9 cellular contexts compared by ENCODE assay signal in the genomic region with DNA sequence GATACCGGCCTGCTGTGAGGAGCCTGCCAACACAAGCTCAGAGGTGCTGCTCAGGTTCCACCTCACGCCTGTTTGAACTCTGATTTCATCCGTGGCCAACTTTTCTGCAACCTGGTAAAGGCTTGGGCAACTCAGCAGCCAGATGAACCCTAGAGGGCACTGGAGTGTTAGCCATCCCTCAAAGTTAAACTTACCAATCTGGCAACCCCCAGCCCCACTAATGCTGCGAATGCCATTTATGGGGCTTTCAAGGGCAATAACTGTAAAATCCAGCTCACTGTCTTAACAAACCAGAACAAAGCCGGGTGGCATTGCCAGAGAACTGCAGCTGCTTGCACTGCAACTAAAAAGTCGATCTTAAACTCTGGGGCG.
DNase-seq lines count a peak whose midpoint lies in the region; ATAC-seq, FAIRE-seq and TF ChIP-seq lines count a peak whose summit lies in the region.
"Had no signal": no experiment of that assay in that cellular context is flagged by ENCODE, and none has a peak within 500 bp of the region (broad histone marks: within the 10 kb centered on the region; RNA-seq: fewer than 3 reads in every experiment).

No MANE protein-coding gene starts in this region.

- no peak overlapping the region for H3K18ac ChIP-seq in neuronal stem cell (ENCODE audit: low read length)

- in situ Hi-C loops in G401 (cut with HindIII; ENCODE audit: low sequenced_read_pairs), result no loop called here

- WGBS in neuronal stem cell (ENCODE audit: extremely low coverage in 2 of 2, insufficient read length in 2 of 2, insufficient replicate concordance in 1 of 2), 2 donors, result no CpG with 5 or more reads among the region's 7 CpGs

- no peak overlapping the region for H2BK120ac ChIP-seq in neuronal stem cell (ENCODE audit: low read depth, low read length)

- H4K20me1 ChIP-seq in PC-9 (ENCODE audit: insufficient read depth) (no peaks in the 10 kb centered on the region), endothelial cell of umbilical vein (replicated peaks; ENCODE audit: control insufficient read depth, extremely low read depth, insufficient read depth, low read length) (no peaks in the 10 kb centered on the region)

- H3K9me1 ChIP-seq in endothelial cell of umbilical vein (replicated peaks; ENCODE audit: control insufficient read depth, extremely low read depth, insufficient read depth, low read length), result no peaks in the 10 kb centered on the region

- no peak overlapping the region for H3K23ac ChIP-seq in neuronal stem cell (ENCODE audit: low read depth, low read length, poor library complexity)

- CTCF ChIA-PET in PC-9 (lab: Charles Lee), result no interaction called here
- CTCF ChIA-PET in endothelial cell of umbilical vein (lab: Charles Lee), result interaction anchor here (1.0 to 1.7 kb wide), 2 partner anchors 224 to 710 kb away, joined by 4 read pairs; no protein-coding TSS in a partner anchor

- H3K27me3 ChIP-seq in PC-9 (ENCODE audit: insufficient read depth, low read depth) (no peaks in the 10 kb centered on the region), endothelial cell of umbilical vein (ENCODE audit: control insufficient read depth in 2 of 2, insufficient read depth in 2 of 2, low read length in 2 of 2) (peaks cover 10 to 16% of the 10 kb centered on the region in 2 experiments), neuronal stem cell (ENCODE audit: control insufficient read depth in 3 of 3, insufficient read depth in 3 of 3, low read depth in 1 of 3, low read length in 3 of 3) (no peaks in the 10 kb centered on the region)

- no peak overlapping the region for H3K4me2 ChIP-seq in PC-9
- H3K4me2 ChIP-seq in endothelial cell of umbilical vein (ENCODE audit: insufficient read depth, low read length), result no peak overlapping the region
- no peak overlapping the region for H3K4me2 ChIP-seq in neuronal stem cell (ENCODE audit: insufficient read depth, low read length, poor library complexity, severe bottlenecking)

- no peak overlapping the region for H2AK5ac ChIP-seq in neuronal stem cell (ENCODE audit: low read depth, low read length)

- BruUV-seq in PC-9 (replicated peaks; lab: Mats Ljungman, UMichigan) (no TSS peak), endothelial cell of umbilical vein (replicated peaks; lab: Mats Ljungman, UMichigan) (no TSS peak)

- H4K8ac ChIP-seq in neuronal stem cell (ENCODE audit: low read depth, low read length), result no peak overlapping the region

- no peak for ATAC-seq in GM21390 (IDR thresholded peaks at IDR 0.05; ENCODE audit: unreplicated experiment)
- no peak for ATAC-seq in GM21737 (IDR thresholded peaks at IDR 0.05; ENCODE audit: unreplicated experiment)
- ATAC-seq: foreskin keratinocyte had no signal

- H3K14ac ChIP-seq in neuronal stem cell (ENCODE audit: low read length), result no peak overlapping the region

- H3K4me1 ChIP-seq in PC-9 (replicated peaks; ENCODE audit: insufficient read depth) (peaks cover 15% of the 10 kb centered on the region), endothelial cell of umbilical vein (ENCODE audit: control insufficient read depth, extremely low read depth, insufficient read depth, low read length) (no peaks in the 10 kb centered on the region), neuronal stem cell (ENCODE audit: control insufficient read depth in 2 of 2, insufficient read depth in 1 of 2, low read depth in 1 of 2, low read length in 2 of 2) (peaks cover 7 to 12% of the 10 kb centered on the region in 2 donors)
- H3K4me1 ChIP-seq: foreskin keratinocyte had no signal

- FAIRE-seq in endothelial cell of umbilical vein (lab: Jason Lieb, UNC), result no peak
- FAIRE-seq in GM12891 (lab: Jason Lieb, UNC), result no peak

- intact Hi-C loops in PC-9 (cut with micrococcal nuclease; ENCODE audit: unreplicated experiment), result loop anchor here (2.0 kb wide), 1 partner anchor 339 kb away; no protein-coding TSS in a partner anchor
- intact Hi-C loops in endothelial cell of umbilical vein (cut with micrococcal nuclease), result loop anchor here (10.0 kb wide), 1 partner anchor 529 kb away; no protein-coding TSS in a partner anchor

- H3K4me3 ChIP-seq in PC-9 (no peak overlapping the region), endothelial cell of umbilical vein (replicated peaks in 1 of 3; ENCODE audit: insufficient read depth in 1 of 3, low read depth in 1 of 3, low read length in 3 of 3) (no peak overlapping the region), neuronal stem cell (ENCODE audit: low read length in 2 of 2) (no peak overlapping the region)

- H3K9me2 ChIP-seq in PC-9 (ENCODE audit: insufficient read depth), result no peaks in the 10 kb centered on the region

- no peak overlapping the region for H2BK12ac ChIP-seq in neuronal stem cell (ENCODE audit: low read length)

- POLR2A ChIA-PET in PC-9 (lab: Charles Lee; ENCODE audit: unreplicated experiment) (interaction anchor here (0.6 kb wide), 1 partner anchor 86 kb away, joined by 9 read pairs; no protein-coding TSS in a partner anchor), endothelial cell of umbilical vein (lab: Charles Lee) (no interaction called here)

- no peak overlapping the region for H2BK5ac ChIP-seq in neuronal stem cell (ENCODE audit: low read length)

- H2AFZ ChIP-seq in PC-9 (no peak overlapping the region), endothelial cell of umbilical vein (ENCODE audit: low read depth, low read length) (no peak overlapping the region), neuronal stem cell (ENCODE audit: low read length) (peak overlapping the region; percentile 50)

- no peaks in the 10 kb centered on the region for H3K36me3 ChIP-seq in PC-9 (ENCODE audit: low read depth)
- no peaks in the 10 kb centered on the region for H3K36me3 ChIP-seq in endothelial cell of umbilical vein (ENCODE audit: control insufficient read depth in 2 of 2, extremely low read depth in 1 of 2, insufficient read depth in 2 of 2, low read length in 2 of 2)
- no peaks in the 10 kb centered on the region for H3K36me3 ChIP-seq in neuronal stem cell (replicated peaks in 1 of 2; ENCODE audit: control insufficient read depth in 2 of 2, insufficient read depth in 2 of 2, low read length in 2 of 2)

- H3K9me3 ChIP-seq in PC-9 (ENCODE audit: insufficient read depth, low read depth), result no peaks in the 10 kb centered on the region; the same call in 1 of the 2 replicates
- H3K9me3 ChIP-seq in endothelial cell of umbilical vein (replicated peaks; ENCODE audit: control insufficient read depth, insufficient read depth, low read length), result no peaks in the 10 kb centered on the region
- H3K9me3 ChIP-seq in neuronal stem cell (replicated peaks in 1 of 2; ENCODE audit: control insufficient read depth in 2 of 2, insufficient read depth in 1 of 2, low read depth in 1 of 2, low read length in 2 of 2), result peaks cover 0 to 2% of the 10 kb centered on the region in 2 donors

- no peak overlapping the region for H3K4ac ChIP-seq in neuronal stem cell (ENCODE audit: low read length)

- H3K9ac ChIP-seq in endothelial cell of umbilical vein (replicated peaks; ENCODE audit: extremely low read depth, insufficient read depth, low read length) (no peak overlapping the region), neuronal stem cell (ENCODE audit: low read depth, low read length, poor library complexity) (no peak overlapping the region)

- TF ChIP-seq CTCF in PC-9 (conservative IDR thresholded peaks at IDR 0.05), result peak; percentile 44; the same call in 1 of the 2 replicates
- TF ChIP-seq CTCF in endothelial cell of umbilical vein (IDR thresholded peaks at IDR 0.05; ENCODE audit: extremely low read depth in 1 of 2, insufficient read depth in 1 of 2, low read depth in 1 of 2, low read length in 2 of 2), result peak in 1 of 2 donors; percentile 29

- H3K79me1 ChIP-seq in neuronal stem cell (ENCODE audit: low read depth, low read length), result no peaks in the 10 kb centered on the region

- no peak for TF ChIP-seq POLR2A in endothelial cell of umbilical vein (IDR thresholded peaks at IDR 0.05; ENCODE audit: low read depth, low read length)
- TF ChIP-seq POLR2A in GM12891 (IDR thresholded peaks at IDR 0.05; ENCODE audit: low read depth, low read length), result no peak

- dilution Hi-C loops in endothelial cell of umbilical vein (cut with MboI; ENCODE audit: extremely low pct_ligation_motif_present, low sequenced_read_pairs), result no loop called here

- H3K79me2 ChIP-seq in PC-9 (ENCODE audit: low read depth), result no peaks in the 10 kb centered on the region
- no peaks in the 10 kb centered on the region for H3K79me2 ChIP-seq in endothelial cell of umbilical vein (ENCODE audit: control insufficient read depth, insufficient read depth, low read length)

- peak; percentile 11 for DNase-seq in G401 (ENCODE audit: low spot score)
- DNase-seq in PC-9, result no peak
- peak; percentile 20 for DNase-seq in endothelial cell of umbilical vein (ENCODE audit: low read depth, low spot score)
- DNase-seq in neuronal stem cell (ENCODE audit: low spot score), result no peak
- DNase-seq in activated gamma-delta T cell (lab: John Stamatoyannopoulos, UW), result no peak
- no peak for DNase-seq in GM12891 (ENCODE audit: insufficient read length, low spot score)
- DNase-seq: foreskin keratinocyte had no signal

- H3K27ac ChIP-seq in PC-9, result no peak overlapping the region
- H3K27ac ChIP-seq in endothelial cell of umbilical vein (ENCODE audit: insufficient read depth, low read depth, low read length), result no peak overlapping the region
- H3K27ac ChIP-seq in neuronal stem cell (replicated peaks; ENCODE audit: low read length), result no peak overlapping the region
- H3K27ac ChIP-seq: foreskin keratinocyte had no signal

- no peak overlapping the region for H4K91ac ChIP-seq in neuronal stem cell (ENCODE audit: low read depth, low read length, poor library complexity)

- H2BK15ac ChIP-seq in neuronal stem cell (ENCODE audit: low read length), result no peak overlapping the region

- peaks cover 5% of the 10 kb centered on the region; the same call in 1 of the 2 replicates for H3F3A ChIP-seq in PC-9 (ENCODE audit: insufficient read depth, low read depth)

TF ChIP-seq in endothelial cell of umbilical vein, 7 proteins besides CTCF, POLR2A, EP300 and RAD21 (continues in another document):
- TF ChIP-seq, protein P1, sequence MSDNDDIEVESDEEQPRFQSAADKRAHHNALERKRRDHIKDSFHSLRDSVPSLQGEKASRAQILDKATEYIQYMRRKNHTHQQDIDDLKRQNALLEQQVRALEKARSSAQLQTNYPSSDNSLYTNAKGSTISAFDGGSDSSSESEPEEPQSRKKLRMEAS (IDR thresholded peaks at IDR 0.05; ENCODE audit: insufficient read depth, insufficient read length), result no peak
- TF ChIP-seq JUN (IDR thresholded peaks at IDR 0.05; ENCODE audit: borderline replicate concordance, insufficient read depth, insufficient read length, low read depth), result no peak
- TF ChIP-seq FOS (IDR thresholded peaks at IDR 0.05; ENCODE audit: borderline replicate concordance, insufficient read depth, low read length), result no peak

TF ChIP-seq in GM12891, 5 proteins besides CTCF, POLR2A, EP300 and RAD21:
- TF ChIP-seq PAX5 (IDR thresholded peaks at IDR 0.05; ENCODE audit: insufficient read depth, low read length, severe bottlenecking) (no peak), TAF1 (IDR thresholded peaks at IDR 0.05; ENCODE audit: low read depth, low read length) (no peak), POLR2AphosphoS5 (IDR thresholded peaks at IDR 0.05; ENCODE audit: low read depth, low read length) (no peak), POU2F2 (IDR thresholded peaks at IDR 0.05; ENCODE audit: low read depth, low read length) (no peak), SPI1 (IDR thresholded peaks at IDR 0.05; ENCODE audit: low read depth, low read length) (no peak)

Comparison
In these comparisons a context has a peak if more than half of its experiments do, and no peak if none do; other contexts are left out.
1. DNase-seq: peak in G401 (single experiment) and endothelial cell of umbilical vein (single experiment); none in PC-9 (0 of 2), neuronal stem cell (single experiment), activated gamma-delta T cell (single experiment) and GM12891 (single experiment).